ENCODE assay signal across 8 cellular contexts in the genomic region with DNA sequence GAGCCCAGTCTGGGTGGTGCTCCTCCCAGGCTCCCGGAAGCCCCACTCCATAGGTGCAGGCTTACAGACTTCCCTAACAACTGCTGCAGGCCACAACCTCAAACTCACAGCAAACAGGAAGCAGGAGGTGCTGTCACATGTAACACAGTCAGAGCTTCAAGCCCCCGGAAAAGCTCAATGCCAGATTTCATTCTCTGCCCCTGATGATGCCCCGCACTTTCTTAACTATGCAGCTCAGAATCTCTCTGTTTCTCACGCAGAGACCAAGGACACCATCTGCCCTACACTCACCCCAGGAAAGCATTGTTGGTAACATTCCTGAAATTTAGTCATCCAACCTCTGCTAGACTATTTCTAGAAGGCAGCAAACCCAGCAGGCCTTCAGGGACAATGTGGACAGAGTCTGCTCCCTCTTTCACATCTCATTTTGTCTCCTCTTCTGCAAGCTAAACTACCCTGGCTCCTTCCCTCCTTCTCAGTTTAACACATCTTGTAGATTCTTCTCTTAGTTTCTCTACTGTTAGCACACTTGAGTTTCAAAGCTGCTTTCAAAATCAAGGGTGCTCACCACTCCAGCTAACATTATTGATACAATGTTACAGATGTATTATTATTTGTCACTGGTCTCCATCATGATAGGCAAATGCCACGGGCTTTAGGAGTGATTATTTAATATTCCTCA.
DNase-seq lines count a peak whose midpoint lies in the region; ATAC-seq and TF ChIP-seq lines count a peak whose summit lies in the region.

No MANE protein-coding gene starts in this region.

- H3K4me3 ChIP-seq in kidney epithelial cell (ENCODE audit: low read depth, low read length): no peak overlapping the region

- ATAC-seq in HG03139 (IDR thresholded peaks at IDR 0.05; ENCODE audit: unreplicated experiment) (peak; percentile 52), GM21529 (IDR thresholded peaks at IDR 0.05; ENCODE audit: unreplicated experiment) (no peak)

- no peaks in the 10 kb centered on the region for H3K36me3 ChIP-seq in kidney epithelial cell (ENCODE audit: control insufficient read depth, insufficient read depth, low read length)

- no peaks in the 10 kb centered on the region for H3K27me3 ChIP-seq in kidney epithelial cell (ENCODE audit: control insufficient read depth, insufficient read depth, low read length)

- no peak for TF ChIP-seq CTCF in kidney epithelial cell (IDR thresholded peaks at IDR 0.05; ENCODE audit: insufficient read depth, low read length, poor library complexity, severe bottlenecking)

- peak; percentile 82 for DNase-seq in GM03348 (ENCODE audit: low spot score)
- peak; percentile 69 for DNase-seq in amniotic stem cell (lab: John Stamatoyannopoulos, UW)
- DNase-seq in kidney epithelial cell (ENCODE audit: low read depth): peak; percentile 37
- no peak for DNase-seq in NCI-H345 (lab: John Stamatoyannopoulos, UW)
- no peak for DNase-seq in SW480 (ENCODE audit: low spot score)
- DNase-seq in cortex of kidney (lab: John Stamatoyannopoulos, UW): no peak

Comparison
In these comparisons a context has a peak if more than half of its experiments do, and no peak if none do; other contexts are left out.
1. DNase-seq: peak in GM03348 (single experiment), amniotic stem cell (single experiment) and kidney epithelial cell (single experiment); none in NCI-H345 (single experiment), SW480 (single experiment) and cortex of kidney (single experiment).